12 cellular contexts compared by ENCODE assay signal in the genomic region with DNA sequence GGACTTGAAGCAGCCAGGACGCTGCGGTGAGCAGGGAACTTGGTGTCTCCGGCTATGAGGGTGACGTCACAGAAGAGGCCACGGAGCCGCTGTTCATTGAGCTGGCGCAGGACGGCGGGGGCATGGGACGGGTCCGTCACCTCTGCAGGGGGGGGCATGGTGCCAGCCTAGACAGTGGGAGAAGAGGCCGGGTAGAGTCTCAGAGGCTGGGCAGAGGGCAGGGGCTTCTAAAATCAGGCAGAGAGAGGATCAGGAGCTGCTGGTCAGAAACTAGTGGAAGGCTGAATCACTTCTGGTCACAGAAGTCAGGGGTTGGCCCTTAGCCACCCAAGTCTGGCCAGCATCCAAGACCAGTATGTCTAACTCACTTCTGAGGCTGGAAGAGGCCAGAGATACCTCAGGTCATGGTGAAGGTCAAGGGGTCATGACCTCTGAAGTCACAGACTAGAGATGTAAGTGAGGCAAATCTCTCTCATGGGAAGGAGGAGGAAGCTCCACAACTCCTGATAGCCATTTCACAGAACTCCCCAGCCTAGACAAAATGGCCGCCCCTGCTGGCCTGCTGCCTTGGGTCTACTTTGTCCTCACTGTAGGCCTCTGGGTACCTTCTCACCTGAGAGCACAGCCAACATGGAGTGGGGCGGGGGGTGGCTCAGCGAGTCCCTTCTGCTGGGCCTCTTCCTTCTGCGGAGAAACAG. TPM values are rescaled to one million over a fixed set of nuclear protein-coding genes. Genes with fewer than 3 reads are reported as not detected.
DNase-seq lines count a peak whose midpoint lies in the region; ATAC-seq, FAIRE-seq and TF ChIP-seq lines count a peak whose summit lies in the region.
"Had no signal": no experiment of that assay in that cellular context is flagged by ENCODE, and none has a peak within 500 bp of the region (broad histone marks: within the 10 kb centered on the region; RNA-seq: fewer than 3 reads in every experiment).

No MANE protein-coding gene starts in this region.

- no peaks in the 10 kb centered on the region for H3K9me2 ChIP-seq in PC-9 (ENCODE audit: insufficient read depth)

- intact Hi-C loops in PC-9 (cut with micrococcal nuclease; ENCODE audit: unreplicated experiment) = no loop called here

- no peak overlapping the region for H3K4me2 ChIP-seq in PC-9

- no peak overlapping the region for H3K27ac ChIP-seq in PC-9

- POLR2A ChIA-PET in WTC11 (lab: Charles Lee) = no interaction called here
- POLR2A ChIA-PET in PC-9 (lab: Charles Lee; ENCODE audit: unreplicated experiment) = no interaction called here

- no peaks in the 10 kb centered on the region for H3K9me3 Mint-ChIP-seq in WTC11

- H3K36me3 ChIP-seq in PC-9 (ENCODE audit: low read depth) = no peaks in the 10 kb centered on the region

- H3K4me1 Mint-ChIP-seq in WTC11 = 0 out of 2 replicates have a peak, but pooled peaks cover 6% of the 10 kb centered on the region

- no peaks in the 10 kb centered on the region for H3F3A ChIP-seq in PC-9 (ENCODE audit: insufficient read depth, low read depth)

- CTCF ChIA-PET in WTC11 (lab: Charles Lee) (interaction anchor here (0.6 kb wide), 1 partner anchor 12 kb away, joined by 3 read pairs; no protein-coding TSS in a partner anchor), PC-9 (lab: Charles Lee) (no interaction called here)

- H3K79me2 ChIP-seq in PC-9 (ENCODE audit: low read depth) = no peaks in the 10 kb centered on the region

- no peaks in the 10 kb centered on the region for H3K27me3 ChIP-seq in PC-9 (ENCODE audit: insufficient read depth, low read depth)

- H4K20me1 ChIP-seq in PC-9 (ENCODE audit: insufficient read depth) = no peaks in the 10 kb centered on the region

- no peaks in the 10 kb centered on the region for H3K27me3 Mint-ChIP-seq in WTC11 (ENCODE audit: low read depth)

- no peak for TF ChIP-seq POLR2A in GM12892 (IDR thresholded peaks at IDR 0.05; ENCODE audit: low read depth, low read length)

- DNase-seq in GM12892 (ENCODE audit: insufficient read length) (no peak), WTC11 (ENCODE audit: low spot score) (no peak), glomerular visceral epithelial cell (ENCODE audit: extremely low spot score) (peak; percentile 56), renal cortical epithelial cell (ENCODE audit: low read depth) (peak; percentile 55), NCI-H69 (lab: John Stamatoyannopoulos, UW) (no peak), PC-9 (no peak), GM19240 (ENCODE audit: insufficient read length, low spot score) (no peak), HPDE6-E6E7 (ENCODE audit: extremely low spot score) (no peak)
- DNase-seq: activated CD4-positive, alpha-beta T cell treated with anti-CD3 and anti-CD28 coated beads, Interleukin-2, amount 50 U/mL, for 48 hours had no signal

- no peak overlapping the region for H3K4me3 ChIP-seq in PC-9

- TF ChIP-seq CTCF in WTC11 (IDR thresholded peaks at IDR 0.05) (no peak), PC-9 (conservative IDR thresholded peaks at IDR 0.05) (no peak)

- no peaks in the 10 kb centered on the region for H3K36me3 Mint-ChIP-seq in WTC11

- H3K4me1 ChIP-seq in PC-9 (replicated peaks; ENCODE audit: insufficient read depth) = no peaks in the 10 kb centered on the region

- H3K9me3 ChIP-seq in PC-9 (ENCODE audit: insufficient read depth, low read depth) = no peaks in the 10 kb centered on the region

- no peak overlapping the region for H3K4me3 Mint-ChIP-seq in WTC11

- BruUV-seq in PC-9 (replicated peaks; lab: Mats Ljungman, UMichigan) = no TSS peak

- FAIRE-seq in GM12892 (lab: Jason Lieb, UNC) = peak; percentile 9
- FAIRE-seq: GM18507 had no signal

- H2AFZ ChIP-seq in PC-9 = no peak overlapping the region

- H3K27ac Mint-ChIP-seq in WTC11 = peak overlapping the region; percentile 36; the same call in 1 of the 2 replicates

- ATAC-seq in WTC11 = no peak

TF ChIP-seq in WTC11, 78 proteins besides CTCF, POLR2A, EP300 and RAD21:
- TF ChIP-seq MYBL2 (CRISPR knock-in tag; IDR thresholded peaks at IDR 0.05) = no peak
- no peak for TF ChIP-seq TP53 (CRISPR knock-in tag; IDR thresholded peaks at IDR 0.05)
- TF ChIP-seq TEAD1 (CRISPR knock-in tag; IDR thresholded peaks at IDR 0.05) = no peak
- TF ChIP-seq ZNF396 (CRISPR knock-in tag; IDR thresholded peaks at IDR 0.05; ENCODE audit: borderline replicate concordance) = no peak
- TF ChIP-seq NR3C1 (CRISPR knock-in tag; conservative IDR thresholded peaks at IDR 0.05; ENCODE audit: low read depth) = no peak
TF ChIP-seq in WTC11: peak in this region for 0.

RNA-seq across cellular contexts. Expression of a gene that starts 12.6 kb away (rescaled TPM):
- 7.7 TPM for polyA plus RNA-seq in GM12892 (2012; ENCODE audit: missing spikeins)
- total RNA-seq in WTC11 (2021) (14.6 to 17.0 TPM (median 16.2 TPM) in 3 replicates), renal cortical epithelial cell (14.8 and 39.2 TPM in 2 replicates), PC-9 (2021) (50.6 and 54.0 TPM in 2 replicates)

RNA-seq across cellular contexts. Expression of a gene that starts 14.5 kb away (rescaled TPM):
- polyA plus RNA-seq in GM12892 (2012; ENCODE audit: missing spikeins) = 0.19 TPM
- total RNA-seq in WTC11 (2021) = 0.16 to 0.26 TPM (median 0.18 TPM) in 3 replicates
- total RNA-seq in renal cortical epithelial cell = not detected in 2 replicates
- not detected in 2 replicates for total RNA-seq in PC-9 (2021)
- total RNA-seq: kidney epithelial cell, temporal lobe had no signal

RNA-seq across cellular contexts. Expression of a gene that starts 17.4 kb away (rescaled TPM):
- polyA plus RNA-seq in GM12892 (2012; ENCODE audit: missing spikeins) = 53.1 TPM
- total RNA-seq in WTC11 (2021) (166 to 170 TPM (median 170 TPM) in 3 replicates), renal cortical epithelial cell (57.3 and 169 TPM in 2 replicates), PC-9 (2021) (149 and 166 TPM in 2 replicates)

RNA-seq across cellular contexts. Expression of a gene that starts 21.9 kb away (rescaled TPM):
- 12.8 TPM for polyA plus RNA-seq in GM12892 (2012; ENCODE audit: missing spikeins)
- total RNA-seq in WTC11 (2021) (16.0 to 21.5 TPM (median 20.8 TPM) in 3 replicates), renal cortical epithelial cell (15.3 and 26.0 TPM in 2 replicates), PC-9 (2021) (31.9 and 53.4 TPM in 2 replicates)

RNA-seq across cellular contexts. Expression of a gene that starts 27.5 kb away (rescaled TPM):
- polyA plus RNA-seq in GM12892 (2012; ENCODE audit: missing spikeins) = 11.9 TPM
- total RNA-seq in WTC11 (2021) = 19.8 to 29.1 TPM (median 28.0 TPM) in 3 replicates
- 3.3 and 10.7 TPM in 2 replicates for total RNA-seq in renal cortical epithelial cell
- total RNA-seq in PC-9 (2021) = 15.2 and 23.2 TPM in 2 replicates

Comparison
In these comparisons a context has a peak if more than half of its experiments do, and no peak if none do; other contexts are left out.
1. DNase-seq: peak in glomerular visceral epithelial cell (single experiment) and renal cortical epithelial cell (single experiment); none in GM12892 (single experiment), WTC11 (single experiment), NCI-H69 (single experiment), PC-9 (0 of 2), GM19240 (single experiment) and HPDE6-E6E7 (single experiment).